In genomic region chr13:46162741-46163140, GRCh38 we compare ENCODE assay signal across 15 cellular contexts. TPM values are rescaled to one million over a fixed set of nuclear protein-coding genes. Genes with fewer than 3 reads are reported as not detected.
A peak's percentile ranks its signal among the peaks of the same experiment; 100 is the strongest.
DNase-seq lines count a peak whose midpoint lies in the region; ATAC-seq and TF ChIP-seq lines count a peak whose summit lies in the region.
"Not testable (repeated sequence)": the region's sequence is repeated elsewhere in the genome, so short reads cannot be mapped to it uniquely, and the experiment has no call there.
"Had no signal": no experiment of that assay in that cellular context is flagged by ENCODE, and none has a peak within 500 bp of the region (broad histone marks: within the 10 kb centered on the region; RNA-seq: fewer than 3 reads in every experiment).

No MANE protein-coding gene starts in this region.

- peak overlapping the region; percentile 96 for H3K27ac Mint-ChIP-seq in CD8-positive, alpha-beta T cell
- H3K27ac Mint-ChIP-seq in IgD-negative memory B cell: peak overlapping the region; percentile 43 to 87 (median 87)
- H3K27ac Mint-ChIP-seq in activated CD4-positive, alpha-beta T cell treated with anti-CD3 and anti-CD28 coated beads, Interleukin-2, amount 10 ng/mL, durations not matched to agents 24 days and 14 days: peak overlapping the region; percentile 87
- H3K27ac Mint-ChIP-seq in activated T-cell treated with anti-CD3 and anti-CD28 coated beads, Interleukin-2, amount 50 U/mL, for 24 hours: peak overlapping the region; percentile 56
- H3K27ac Mint-ChIP-seq in activated naive CD8-positive, alpha-beta T cell treated with anti-CD3 and anti-CD28 coated beads for 36 hours: peak overlapping the region; percentile 63
- H3K27ac Mint-ChIP-seq in effector memory CD8-positive, alpha-beta T cell: peak overlapping the region; percentile 91 to 95
- peak overlapping the region in 8 of 10 donors; percentile 31 to 96 (median 78) for H3K27ac Mint-ChIP-seq in naive thymus-derived CD8-positive, alpha-beta T cell
- peak overlapping the region; percentile 76 for H3K27ac Mint-ChIP-seq in stimulated activated naive B cell treated with anti-CD40 and anti-IgM and Interleukin-4, amounts not matched to agents 10 μg/mL and 1 μg/mL and 100 μg/mL, for 72 hours

- TF ChIP-seq CTCF in CD8-positive, alpha-beta T cell (IDR thresholded peaks at IDR 0.05): not testable (repeated sequence)

- H3K4me3 ChIP-seq in CD8-positive, alpha-beta T cell (ENCODE audit: low read depth, low read length): not testable (repeated sequence)

- H3K9me3 Mint-ChIP-seq in CD8-positive, alpha-beta T cell; IgD-negative memory B cell; activated CD4-positive, alpha-beta T cell treated with anti-CD3 and anti-CD28 coated beads, Interleukin-2, amount 10 ng/mL, durations not matched to agents 24 days and 14 days; activated T-cell treated with anti-CD3 and anti-CD28 coated beads, Interleukin-2, amount 50 U/mL, for 24 hours; activated naive CD8-positive, alpha-beta T cell treated with anti-CD3 and anti-CD28 coated beads for 36 hours; effector memory CD8-positive, alpha-beta T cell; naive thymus-derived CD8-positive, alpha-beta T cell; stimulated activated naive B cell treated with anti-CD40 and anti-IgM and Interleukin-4, amounts not matched to agents 10 μg/mL and 1 μg/mL and 100 μg/mL, for 72 hours: not testable (repeated sequence)

- not testable (repeated sequence) for DNase-seq in CD8-positive, alpha-beta T cell; activated CD4-positive, alpha-beta T cell treated with anti-CD3 and anti-CD28 coated beads, Interleukin-2, amount 10 ng/mL, durations not matched to agents 24 days and 14 days; activated T-cell treated with anti-CD3 and anti-CD28 coated beads, Interleukin-2, amount 50 U/mL, for 24 hours; activated naive CD8-positive, alpha-beta T cell treated with anti-CD3 and anti-CD28 coated beads for 36 hours; effector memory CD8-positive, alpha-beta T cell; naive thymus-derived CD8-positive, alpha-beta T cell; stimulated activated naive B cell treated with anti-CD40 and anti-IgM and Interleukin-4, amounts not matched to agents 10 μg/mL and 1 μg/mL and 100 μg/mL, for 72 hours

- not testable (repeated sequence) for ATAC-seq in CD8-positive, alpha-beta T cell; effector memory CD8-positive, alpha-beta T cell (replicated peaks); naive thymus-derived CD8-positive, alpha-beta T cell; stimulated activated naive B cell treated with anti-CD40 and anti-IgM and Interleukin-4, amounts not matched to agents 10 μg/mL and 1 μg/mL and 100 μg/mL, for 72 hours (replicated peaks)

- not testable (repeated sequence) for H3K27ac ChIP-seq in CD8-positive, alpha-beta T cell (ENCODE audit: low read depth, low read length)

- peaks cover 60% of the 10 kb centered on the region for H3K36me3 Mint-ChIP-seq in CD8-positive, alpha-beta T cell
- H3K36me3 Mint-ChIP-seq in IgD-negative memory B cell: not testable (repeated sequence)
- peaks cover 64% of the 10 kb centered on the region for H3K36me3 Mint-ChIP-seq in activated CD4-positive, alpha-beta T cell treated with anti-CD3 and anti-CD28 coated beads, Interleukin-2, amount 10 ng/mL, durations not matched to agents 24 days and 14 days (ENCODE audit: low read depth)
- peaks cover 70% of the 10 kb centered on the region for H3K36me3 Mint-ChIP-seq in activated T-cell treated with anti-CD3 and anti-CD28 coated beads, Interleukin-2, amount 50 U/mL, for 24 hours (ENCODE audit: low read depth)
- H3K36me3 Mint-ChIP-seq in activated naive CD8-positive, alpha-beta T cell treated with anti-CD3 and anti-CD28 coated beads for 36 hours: peaks cover 69% of the 10 kb centered on the region
- peaks cover 68% of the 10 kb centered on the region for H3K36me3 Mint-ChIP-seq in effector memory CD8-positive, alpha-beta T cell (ENCODE audit: insufficient read depth)
- H3K36me3 Mint-ChIP-seq in naive thymus-derived CD8-positive, alpha-beta T cell: peaks cover 12 to 68% (median 16%) of the 10 kb centered on the region in 3 donors
- H3K36me3 Mint-ChIP-seq in stimulated activated naive B cell treated with anti-CD40 and anti-IgM and Interleukin-4, amounts not matched to agents 10 μg/mL and 1 μg/mL and 100 μg/mL, for 72 hours: peaks cover 58 to 62% of the 10 kb centered on the region in 2 donors

- not testable (repeated sequence) for H3K9me3 ChIP-seq in CD8-positive, alpha-beta T cell (ENCODE audit: low read length)

- H3K4me3 Mint-ChIP-seq in CD8-positive, alpha-beta T cell; activated T-cell treated with anti-CD3 and anti-CD28 coated beads, Interleukin-2, amount 50 U/mL, for 24 hours; activated naive CD8-positive, alpha-beta T cell treated with anti-CD3 and anti-CD28 coated beads for 36 hours: not testable (repeated sequence)
- peak overlapping the region in 3 of 4 donors; percentile 40 to 68 (median 55) for H3K4me3 Mint-ChIP-seq in IgD-negative memory B cell
- H3K4me3 Mint-ChIP-seq in activated CD4-positive, alpha-beta T cell treated with anti-CD3 and anti-CD28 coated beads, Interleukin-2, amount 10 ng/mL, durations not matched to agents 24 days and 14 days: peak overlapping the region; percentile 74
- peak overlapping the region; percentile 46 to 91 for H3K4me3 Mint-ChIP-seq in effector memory CD8-positive, alpha-beta T cell
- peak overlapping the region in 1 of 10 donors; percentile 57 for H3K4me3 Mint-ChIP-seq in naive thymus-derived CD8-positive, alpha-beta T cell
- H3K4me3 Mint-ChIP-seq in stimulated activated naive B cell treated with anti-CD40 and anti-IgM and Interleukin-4, amounts not matched to agents 10 μg/mL and 1 μg/mL and 100 μg/mL, for 72 hours: peak overlapping the region; percentile 53 to 66

- H3K4me1 ChIP-seq in CD8-positive, alpha-beta T cell (ENCODE audit: insufficient read depth, low read length): peaks cover 66% of the 10 kb centered on the region

- intact Hi-C loops in CD8-positive, alpha-beta T cell (cut with DNase I, micrococcal nuclease): loop anchor here in 1 of 2 experiments (5.0 to 10.0 kb wide), 3 partner anchors 35 to 1248 kb away; partner anchors contain the start of gene LRRC63
- intact Hi-C loops in activated CD4-positive, alpha-beta T cell treated with anti-CD3 and anti-CD28 coated beads, Interleukin-2, amount 10 ng/mL, durations not matched to agents 24 days and 14 days (cut with micrococcal nuclease): loop anchor here (10.0 kb wide), 3 partner anchors 162 to 1248 kb away; no protein-coding TSS in a partner anchor

- not testable (repeated sequence) for H3K27me3 ChIP-seq in CD8-positive, alpha-beta T cell (ENCODE audit: insufficient read depth, low read length)

- CTCF ChIA-PET in CD8-positive, alpha-beta T cell (lab: Charles Lee): interaction anchor here (1.6 to 9.1 kb wide), 2 partner anchors 9 to 158 kb away, joined by 11 to 148 read pairs; no protein-coding TSS in a partner anchor

- H3K36me3 ChIP-seq in CD8-positive, alpha-beta T cell (ENCODE audit: insufficient read depth, low read length): peaks cover 23% of the 10 kb centered on the region

- peaks cover 73% of the 10 kb centered on the region for H3K4me1 Mint-ChIP-seq in CD8-positive, alpha-beta T cell (ENCODE audit: low read depth)
- peaks cover 53 to 63% (median 61%) of the 10 kb centered on the region in 3 donors for H3K4me1 Mint-ChIP-seq in IgD-negative memory B cell
- peaks cover 67% of the 10 kb centered on the region for H3K4me1 Mint-ChIP-seq in activated CD4-positive, alpha-beta T cell treated with anti-CD3 and anti-CD28 coated beads, Interleukin-2, amount 10 ng/mL, durations not matched to agents 24 days and 14 days
- H3K4me1 Mint-ChIP-seq in activated T-cell treated with anti-CD3 and anti-CD28 coated beads, Interleukin-2, amount 50 U/mL, for 24 hours (ENCODE audit: low read depth): peaks cover 86% of the 10 kb centered on the region
- H3K4me1 Mint-ChIP-seq in activated naive CD8-positive, alpha-beta T cell treated with anti-CD3 and anti-CD28 coated beads for 36 hours: peaks cover 74% of the 10 kb centered on the region
- H3K4me1 Mint-ChIP-seq in effector memory CD8-positive, alpha-beta T cell (ENCODE audit: low read depth in 2 of 2): peaks cover 65 to 73% of the 10 kb centered on the region in 2 donors
- peaks cover 45 to 77% (median 76%) of the 10 kb centered on the region in 4 donors for H3K4me1 Mint-ChIP-seq in naive thymus-derived CD8-positive, alpha-beta T cell
- peaks cover 53 to 82% of the 10 kb centered on the region in 2 donors for H3K4me1 Mint-ChIP-seq in stimulated activated naive B cell treated with anti-CD40 and anti-IgM and Interleukin-4, amounts not matched to agents 10 μg/mL and 1 μg/mL and 100 μg/mL, for 72 hours

- POLR2A ChIA-PET in CD8-positive, alpha-beta T cell (lab: Charles Lee): interaction anchor here (0.8 to 3.1 kb wide), 3 partner anchors 17 to 133 kb away, joined by 3 to 11 read pairs (median 6); partner anchors contain the start of gene LCP1
- POLR2A ChIA-PET in naive thymus-derived CD8-positive, alpha-beta T cell (lab: Charles Lee): interaction anchor here (4.7 to 11.0 kb wide), 2 partner anchors 8 to 16 kb away, joined by 32 to 142 read pairs; partner anchors contain the start of gene LCP1

- H3K27me3 Mint-ChIP-seq in CD8-positive, alpha-beta T cell (ENCODE audit: low read depth); IgD-negative memory B cell; activated CD4-positive, alpha-beta T cell treated with anti-CD3 and anti-CD28 coated beads, Interleukin-2, amount 10 ng/mL, durations not matched to agents 24 days and 14 days; activated T-cell treated with anti-CD3 and anti-CD28 coated beads, Interleukin-2, amount 50 U/mL, for 24 hours; activated naive CD8-positive, alpha-beta T cell treated with anti-CD3 and anti-CD28 coated beads for 36 hours; effector memory CD8-positive, alpha-beta T cell; naive thymus-derived CD8-positive, alpha-beta T cell; stimulated activated naive B cell treated with anti-CD40 and anti-IgM and Interleukin-4, amounts not matched to agents 10 μg/mL and 1 μg/mL and 100 μg/mL, for 72 hours: not testable (repeated sequence)

RNA-seq across cellular contexts. Expression of gene LCP1, which starts 19.2 kb away (rescaled TPM):
- 100 to 1,000 TPM; 241 to 252 TPM for total RNA-seq in CD8-positive, alpha-beta T cell
- polyA plus RNA-seq in IgD-negative memory B cell: 835 TPM
- 758 and 792 TPM in 2 replicates for total RNA-seq in activated CD4-positive, alpha-beta T cell treated with anti-CD3 and anti-CD28 coated beads, Interleukin-2, amount 10 ng/mL, durations not matched to agents 24 days and 14 days
- 100 to 1,000 TPM; 886 to 901 TPM for total RNA-seq in activated naive CD8-positive, alpha-beta T cell treated with anti-CD3 and anti-CD28 coated beads for 36 hours
- 100 to 1,000 TPM; 391 to 409 TPM for total RNA-seq in naive thymus-derived CD8-positive, alpha-beta T cell
- polyA plus RNA-seq in naive thymus-derived CD8-positive, alpha-beta T cell: 1,000 to 10,000 TPM in 1 of 3 donors, 100 to 1,000 TPM in 2; 834 to 1,034 (median 852) TPM
- total RNA-seq: LHCN-M2 had no signal

RNA-seq across cellular contexts. Expression of gene LRRC63, which starts 49.0 kb away (rescaled TPM):
- under 1 TPM; 0.22 to 0.31 TPM for total RNA-seq in CD8-positive, alpha-beta T cell
- polyA plus RNA-seq in IgD-negative memory B cell: not detected
- total RNA-seq in activated CD4-positive, alpha-beta T cell treated with anti-CD3 and anti-CD28 coated beads, Interleukin-2, amount 10 ng/mL, durations not matched to agents 24 days and 14 days: 0.26 and 0.40 TPM in 2 replicates
- under 1 TPM; 0.14 to 0.56 TPM for total RNA-seq in activated naive CD8-positive, alpha-beta T cell treated with anti-CD3 and anti-CD28 coated beads for 36 hours
- under 1 TPM; 0.52 to 0.62 TPM for total RNA-seq in naive thymus-derived CD8-positive, alpha-beta T cell
- under 1 TPM in 2 of 3 donors, not detected in 1; 0.22 to 0.23 TPM for polyA plus RNA-seq in naive thymus-derived CD8-positive, alpha-beta T cell
- total RNA-seq: GM23338, H9, HepG2, HFFc6, LHCN-M2, MCF 10A, OCI-LY7 had no signal
- polyA plus RNA-seq: GM23338, HepG2 had no signal

RNA-seq across cellular contexts. Expression of gene CPB2, which starts 57.9 kb away (rescaled TPM):
- total RNA-seq in CD8-positive, alpha-beta T cell: not detected
- 0.14 TPM for polyA plus RNA-seq in IgD-negative memory B cell
- not detected in 2 replicates for total RNA-seq in activated CD4-positive, alpha-beta T cell treated with anti-CD3 and anti-CD28 coated beads, Interleukin-2, amount 10 ng/mL, durations not matched to agents 24 days and 14 days
- total RNA-seq in activated naive CD8-positive, alpha-beta T cell treated with anti-CD3 and anti-CD28 coated beads for 36 hours: not detected
- total RNA-seq in naive thymus-derived CD8-positive, alpha-beta T cell: not detected
- polyA plus RNA-seq in naive thymus-derived CD8-positive, alpha-beta T cell: under 1 TPM in 1 of 3 donors, not detected in 2; 0.12 TPM
- total RNA-seq: GM23338, H9, HFFc6, LHCN-M2, MCF 10A, OCI-LY7 had no signal
